In the genomic region with DNA sequence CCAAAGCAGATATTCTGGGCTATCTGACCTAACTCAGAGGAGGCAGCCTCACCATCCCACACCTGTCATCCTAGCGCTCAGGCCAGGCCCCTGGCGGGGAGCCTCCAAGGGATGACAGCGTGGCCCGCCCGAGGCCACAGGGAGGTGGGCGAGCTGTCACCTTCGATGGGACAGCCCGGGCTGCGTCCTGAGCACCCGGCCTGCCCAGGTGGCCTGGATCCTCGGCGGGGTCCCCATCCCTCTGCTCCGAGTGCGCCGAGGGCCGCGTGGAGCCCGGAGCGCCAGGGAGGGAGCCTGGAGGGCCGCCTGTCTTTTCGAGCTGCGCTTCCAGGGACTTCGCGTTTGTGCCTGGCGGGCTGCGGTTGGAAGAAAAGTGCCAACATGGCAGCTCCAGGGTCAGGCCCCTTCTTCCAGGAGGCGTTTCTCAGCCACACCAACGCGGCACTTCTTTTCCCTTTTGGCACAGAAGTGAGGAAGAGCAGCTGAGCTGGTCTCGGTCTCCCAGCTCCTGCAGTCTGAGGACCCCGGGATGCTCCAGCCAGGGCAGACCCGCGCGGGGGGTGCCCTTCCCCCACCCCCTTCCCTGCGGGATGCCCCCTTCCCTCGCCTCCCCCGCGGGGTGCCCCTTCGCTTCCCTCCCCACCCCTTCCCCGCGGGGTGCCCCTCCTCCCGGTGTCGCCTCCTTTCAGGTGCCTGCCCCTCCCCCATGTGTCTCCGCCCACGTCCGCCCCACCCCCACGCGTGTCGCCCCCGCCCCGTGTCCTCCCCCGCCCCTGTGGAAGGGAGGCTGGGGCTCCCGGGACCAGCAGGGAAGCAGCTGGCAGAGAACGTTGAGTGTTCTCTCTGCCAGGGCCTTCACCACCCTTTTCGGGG, we compare ENCODE assay signal across 7 cellular contexts. TPM values are rescaled to one million over a fixed set of nuclear protein-coding genes. Genes with fewer than 3 reads are reported as not detected.
DNase-seq lines count a peak whose midpoint lies in the region; ATAC-seq, FAIRE-seq and TF ChIP-seq lines count a peak whose summit lies in the region.

No MANE protein-coding gene starts in this region.

- ATAC-seq in HG03108 (IDR thresholded peaks at IDR 0.05; ENCODE audit: unreplicated experiment) (peak; percentile 18), GM18870 (IDR thresholded peaks at IDR 0.05; ENCODE audit: unreplicated experiment) (no peak)

- H3K27ac Mint-ChIP-seq in mesothelial cell of epicardium = peak overlapping the region; percentile 89

- peak overlapping the region; percentile 81 for H3K4me3 Mint-ChIP-seq in mesothelial cell of epicardium

- peak; percentile 38 for TF ChIP-seq CTCF in mesothelial cell of epicardium (IDR thresholded peaks at IDR 0.05; ENCODE audit: unreplicated experiment)

- H3K4me1 Mint-ChIP-seq in mesothelial cell of epicardium = peaks cover 7% of the 10 kb centered on the region

- TF ChIP-seq POLR2A in GM12891 (IDR thresholded peaks at IDR 0.05; ENCODE audit: low read depth, low read length) = no peak

- peak overlapping the region; percentile 66 for H3K27ac ChIP-seq in substantia nigra (ENCODE audit: low read depth, low read length, poor library complexity, severe bottlenecking)

- DNase-seq in GM12891 (ENCODE audit: insufficient read length, low spot score) (no peak), mesothelial cell of epicardium (ENCODE audit: low spot score in 2 of 2, unreplicated experiment in 2 of 2) (peak in 1 of 2 experiments; percentile 53), substantia nigra (lab: John Stamatoyannopoulos, UW) (peak in 43 of 49 donors; percentile 19 to 91 (median 63))
- peak; percentile 27 for DNase-seq in activated CD4-positive, alpha-beta T cell treated with anti-CD3 and anti-CD28 coated beads for 48 hours
- DNase-seq in effector CD8-positive, alpha-beta T cell (lab: John Stamatoyannopoulos, UW) = peak; percentile 50

- FAIRE-seq in GM12891 (lab: Jason Lieb, UNC) = peak; percentile 73

- peaks cover 1% of the 10 kb centered on the region for H3K27me3 Mint-ChIP-seq in mesothelial cell of epicardium (ENCODE audit: low read depth)

- H3K36me3 Mint-ChIP-seq in mesothelial cell of epicardium = no peaks in the 10 kb centered on the region

- H3K9me3 Mint-ChIP-seq in mesothelial cell of epicardium = no peaks in the 10 kb centered on the region

TF ChIP-seq in GM12891, 5 proteins besides CTCF, POLR2A, EP300 and RAD21:
- TF ChIP-seq POU2F2 (IDR thresholded peaks at IDR 0.05; ENCODE audit: low read depth, low read length) (no peak), TAF1 (IDR thresholded peaks at IDR 0.05; ENCODE audit: low read depth, low read length) (no peak), SPI1 (IDR thresholded peaks at IDR 0.05; ENCODE audit: low read depth, low read length) (no peak), PAX5 (IDR thresholded peaks at IDR 0.05; ENCODE audit: insufficient read depth, low read length, severe bottlenecking) (no peak), POLR2AphosphoS5 (IDR thresholded peaks at IDR 0.05; ENCODE audit: low read depth, low read length) (no peak)

RNA-seq across cellular contexts. Expression of gene GJA3, which starts 42.3 kb away (rescaled TPM):
- polyA plus RNA-seq in GM12891 (2012; ENCODE audit: low read depth, missing spikeins) = not detected
- total RNA-seq in mesothelial cell of epicardium = 4.4 to 5.3 TPM (median 5.2 TPM) in 3 replicates
